ENCODE assay signal across 15 cellular contexts in the genomic region with DNA sequence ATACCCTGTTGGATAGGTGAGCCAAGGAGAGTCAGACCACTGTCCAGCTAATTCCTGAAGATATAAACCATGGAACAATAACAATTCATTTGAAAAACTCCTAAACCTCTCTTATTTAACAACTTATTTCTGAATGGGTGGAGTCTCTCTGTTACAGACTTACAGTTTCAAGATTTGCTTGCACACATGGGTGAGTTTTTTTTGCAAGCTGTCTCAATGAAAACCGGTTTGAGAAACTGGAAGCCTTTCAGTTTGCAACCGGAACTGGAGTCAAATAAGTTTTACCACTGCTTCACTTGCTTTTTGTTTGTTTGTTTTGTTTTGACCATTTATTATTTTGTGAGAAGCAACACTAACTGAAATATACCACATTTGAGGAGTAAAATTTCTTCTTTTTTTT.
"Had no signal": no experiment of that assay in that cellular context is flagged by ENCODE, and none has a peak within 500 bp of the region (broad histone marks: within the 10 kb centered on the region; RNA-seq: fewer than 3 reads in every experiment).

No MANE protein-coding gene starts in this region.

- ATAC-seq: T-cell had no signal

- H3K9ac ChIP-seq: KMS-11 had no signal

- H3K4me2 ChIP-seq: KMS-11 had no signal

- H3K4me3 ChIP-seq: K562, SJSA1, SK-N-MC had no signal

- H3K4me1 ChIP-seq: SJSA1 had no signal

- H3K27ac ChIP-seq: HL-60, KMS-11, SJSA1, SK-N-MC had no signal

- H3K27me3 ChIP-seq: SJSA1 had no signal

- H3K36me3 ChIP-seq: SJSA1 had no signal

- DNase-seq: NCI-H1105, NCI-H1436 treated with DMSO at 0.1 percent for 48 hours, NCI-H1694, NCI-H187 treated with DMSO at 0.1 percent for 48 hours, NCI-H2029 treated with DMSO at 0.1 percent for 48 hours, NCI-H345, NCI-H510A treated with DMSO at 0.1 percent for 48 hours, Right ventricle myocardium superior, SIG-M5, T-cell had no signal

- H3K9me3 ChIP-seq: SJSA1 had no signal
